In the genomic region with DNA sequence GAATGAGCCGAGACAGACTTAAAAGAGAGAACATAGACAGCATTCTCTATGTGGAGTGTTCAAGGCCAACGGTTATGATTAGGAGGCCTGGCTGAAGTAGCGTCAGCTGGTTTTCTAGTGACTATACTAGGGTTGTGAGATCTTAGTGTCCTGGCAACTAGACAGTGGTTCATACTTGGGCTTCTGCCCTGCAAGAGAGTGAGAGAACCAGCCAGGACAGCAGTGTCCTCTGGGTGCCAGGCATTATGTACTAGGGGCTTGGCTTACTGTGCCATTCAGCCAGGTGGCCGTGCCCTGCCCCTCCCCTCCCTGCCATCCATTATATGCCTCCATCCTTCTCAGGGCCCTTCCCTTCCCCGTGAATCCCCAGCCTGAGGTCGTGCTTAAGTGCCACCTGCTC, we compare ENCODE assay signal across 14 cellular contexts. TPM values are rescaled to one million over a fixed set of nuclear protein-coding genes. Genes with fewer than 3 reads are reported as not detected.
A peak's percentile ranks its signal among the peaks of the same experiment; 100 is the strongest.
DNase-seq lines count a peak whose midpoint lies in the region; ATAC-seq and TF ChIP-seq lines count a peak whose summit lies in the region.
"Had no signal": no experiment of that assay in that cellular context is flagged by ENCODE, and none has a peak within 500 bp of the region (broad histone marks: within the 10 kb centered on the region; RNA-seq: fewer than 3 reads in every experiment).

No MANE protein-coding gene starts in this region.

- H3K36me3 Mint-ChIP-seq in stimulated activated naive B cell treated with anti-CD40 and anti-IgM and Interleukin-4, amounts not matched to agents 10 μg/mL and 1 μg/mL and 100 μg/mL, for 72 hours = peaks cover 0 to 10% of the 10 kb centered on the region in 2 donors

- H3K36me3 ChIP-seq in Panc1 (ENCODE audit: control insufficient read depth, insufficient read depth, low read length) = peaks cover 6% of the 10 kb centered on the region; the same call in 1 of the 2 replicates
- H3K36me3 ChIP-seq: thyroid gland had no signal

- peaks cover 43 to 75% of the 10 kb centered on the region in 2 donors for H3K4me1 Mint-ChIP-seq in stimulated activated naive B cell treated with anti-CD40 and anti-IgM and Interleukin-4, amounts not matched to agents 10 μg/mL and 1 μg/mL and 100 μg/mL, for 72 hours

- H3K4me1 ChIP-seq in Panc1 (ENCODE audit: control insufficient read depth, insufficient read depth, low read length) = peaks cover 95% of the 10 kb centered on the region

- in situ Hi-C loops in Panc1 (cut with HindIII; ENCODE audit: low pct_unique_long_range_greater_than_20kb, low sequenced_read_pairs) = no loop called here

- H3K4me3 Mint-ChIP-seq in stimulated activated naive B cell treated with anti-CD40 and anti-IgM and Interleukin-4, amounts not matched to agents 10 μg/mL and 1 μg/mL and 100 μg/mL, for 72 hours = no peak overlapping the region
- H3K4me3 Mint-ChIP-seq: T-helper 1 cell treated with Interleukin-12 subunit alpha and Interleukin-12 subunit beta and Interleukin-4 antibody, amounts not matched to agents 30 μg/mL and 1 μg/mL, for 36 hours had no signal

- no peaks in the 10 kb centered on the region for H3K27me3 ChIP-seq in Panc1 (ENCODE audit: control insufficient read depth, insufficient read depth, low read length)
- H3K27me3 ChIP-seq: thyroid gland had no signal

- H3K9me3 ChIP-seq in Panc1 (ENCODE audit: control insufficient read depth, insufficient read depth, low read depth, low read length) = no peaks in the 10 kb centered on the region
- H3K9me3 ChIP-seq: thyroid gland had no signal

- POLR2A ChIA-PET in Panc1 (lab: Charles Lee) = interaction anchor here (0.9 kb wide), 1 partner anchor 211 kb away, joined by 6 read pairs; no protein-coding TSS in a partner anchor

- CTCF ChIA-PET in Panc1 (lab: Charles Lee) = no interaction called here

- no peaks in the 10 kb centered on the region for H3K9me3 Mint-ChIP-seq in stimulated activated naive B cell treated with anti-CD40 and anti-IgM and Interleukin-4, amounts not matched to agents 10 μg/mL and 1 μg/mL and 100 μg/mL, for 72 hours
- H3K9me3 Mint-ChIP-seq: T-helper 1 cell treated with Interleukin-12 subunit alpha and Interleukin-12 subunit beta and Interleukin-4 antibody, amounts not matched to agents 30 μg/mL and 1 μg/mL, for 36 hours had no signal

- peak overlapping the region; percentile 15 for H3K27ac Mint-ChIP-seq in stimulated activated naive B cell treated with anti-CD40 and anti-IgM and Interleukin-4, amounts not matched to agents 10 μg/mL and 1 μg/mL and 100 μg/mL, for 72 hours
- H3K27ac Mint-ChIP-seq: T-helper 1 cell treated with Interleukin-12 subunit alpha and Interleukin-12 subunit beta and Interleukin-4 antibody, amounts not matched to agents 30 μg/mL and 1 μg/mL, for 36 hours had no signal

- peak overlapping the region; percentile 99 for H3K27ac ChIP-seq in Panc1 (ENCODE audit: low read length)
- H3K27ac ChIP-seq: thyroid gland had no signal

- H3K4me3 ChIP-seq in Panc1 (ENCODE audit: low read depth in 2 of 2, low read length in 2 of 2) = peak overlapping the region in 1 of 2 experiments; percentile 16; a peak in 2 of 4 replicates
- H3K4me3 ChIP-seq: thyroid gland had no signal

- no TSS peak for BruUV-seq in Panc1 (replicated peaks; lab: Mats Ljungman, UMichigan)

- DNase-seq in NCI-H1417 (lab: John Stamatoyannopoulos, UW) (peak in 2 of 3 experiments; percentile 40 to 91), NCI-H1417 treated with DMSO at 0.1 percent for 48 hours (lab: John Stamatoyannopoulos, UW) (no peak), Panc1 (ENCODE audit: low read depth, low spot score) (no peak), iris pigment epithelial cell (ENCODE audit: low read depth) (peak; percentile 50), glomerular visceral epithelial cell (ENCODE audit: extremely low spot score) (no peak)
- no peak for DNase-seq in stimulated activated naive B cell treated with anti-CD40 and anti-IgM and Interleukin-4, amounts not matched to agents 10 μg/mL and 1 μg/mL and 100 μg/mL, for 72 hours
- no peak for DNase-seq in central memory CD4-positive, alpha-beta T cell
- DNase-seq: 8988T; activated CD4-positive, alpha-beta T cell treated with anti-CD3 and anti-CD28 coated beads, Interleukin-2, amount 50 U/mL, for 1 hour; activated effector memory CD4-positive, alpha-beta T cell treated with anti-CD3 and anti-CD28 coated beads, Interleukin-2, amount 50 U/mL, for 16 hours; Calu3; thyroid gland had no signal

- no peak for TF ChIP-seq CTCF in Panc1 (IDR thresholded peaks at IDR 0.05)

- intact Hi-C loops in Panc1 (cut with micrococcal nuclease; ENCODE audit: unreplicated experiment) = loop anchor here (5.0 kb wide), 1 partner anchor 48 kb away; no protein-coding TSS in a partner anchor

- ATAC-seq in Panc1 = peak; percentile 39
- ATAC-seq in stimulated activated naive B cell treated with anti-CD40 and anti-IgM and Interleukin-4, amounts not matched to agents 10 μg/mL and 1 μg/mL and 100 μg/mL, for 72 hours (replicated peaks) = no peak
- ATAC-seq in GM19452 (IDR thresholded peaks at IDR 0.05; ENCODE audit: unreplicated experiment) = no peak

- no peaks in the 10 kb centered on the region for H3K27me3 Mint-ChIP-seq in stimulated activated naive B cell treated with anti-CD40 and anti-IgM and Interleukin-4, amounts not matched to agents 10 μg/mL and 1 μg/mL and 100 μg/mL, for 72 hours

RNA-seq across cellular contexts. Expression of a gene that starts 56.8 kb away (rescaled TPM):
- total RNA-seq in Panc1 (2021; ENCODE audit: unreplicated experiment) = 349 TPM
- 213 TPM for polyA plus RNA-seq in Panc1 (2012; ENCODE audit: insufficient read length)

Comparison
In these comparisons a context has a peak if more than half of its experiments do, and no peak if none do; other contexts are left out.
1. DNase-seq: peak in NCI-H1417 (2 of 3) and iris pigment epithelial cell (single experiment); none in NCI-H1417 treated with DMSO at 0.1 percent for 48 hours (single experiment), Panc1 (single experiment), stimulated activated naive B cell treated with anti-CD40 and anti-IgM and Interleukin-4, amounts not matched to agents 10 μg/mL and 1 μg/mL and 100 μg/mL, for 72 hours (single experiment), glomerular visceral epithelial cell (single experiment) and central memory CD4-positive, alpha-beta T cell (single experiment).